In the genomic region with DNA sequence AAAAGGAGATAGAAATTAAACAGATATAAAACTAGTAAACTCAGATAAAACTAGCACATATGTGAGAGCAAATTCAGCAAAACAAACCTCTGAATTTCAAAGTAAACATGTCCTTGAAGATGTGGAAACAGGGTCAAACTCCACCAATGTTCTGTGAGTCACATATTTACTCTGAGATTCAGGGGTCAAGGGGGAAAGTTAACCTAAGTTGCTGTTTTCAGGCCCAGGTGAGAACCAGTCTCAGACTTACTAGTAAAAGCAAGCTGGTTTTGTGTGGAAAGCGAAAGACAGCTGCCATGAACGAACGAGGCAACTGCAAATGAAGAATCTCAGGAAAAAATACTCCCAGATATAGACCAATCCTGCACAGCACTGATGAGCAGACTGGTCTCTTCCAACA, we compare ENCODE assay signal across 1 cellular context.
TF ChIP-seq lines count a peak whose summit lies in the region.

No MANE protein-coding gene starts in this region.

TF ChIP-seq in HepG2, 621 proteins besides CTCF, POLR2A, EP300 and RAD21 (continued from another document and continues in another):
- TF ChIP-seq FOXP1 (IDR thresholded peaks at IDR 0.05) (peak; percentile 81), FOXP1 (CRISPR knock-in tag; IDR thresholded peaks at IDR 0.05) (peak; percentile 95), HNF4G (IDR thresholded peaks at IDR 0.05; ENCODE audit: borderline replicate concordance, low read depth, low read length) (peak; percentile 99), HNF4G (CRISPR knock-in tag; IDR thresholded peaks at IDR 0.05; ENCODE audit: borderline replicate concordance, low read depth) (peak; percentile 92), ARHGAP35 (CRISPR knock-in tag; IDR thresholded peaks at IDR 0.05; ENCODE audit: borderline replicate concordance) (no peak), ZNF766 (CRISPR knock-in tag; IDR thresholded peaks at IDR 0.05; ENCODE audit: borderline replicate concordance) (peak; percentile 81; the same call in 1 of the 2 replicates), IRX3 (CRISPR knock-in tag; IDR thresholded peaks at IDR 0.05; ENCODE audit: borderline replicate concordance, low read depth) (no peak), ZNF281 (CRISPR knock-in tag; IDR thresholded peaks at IDR 0.05; ENCODE audit: borderline replicate concordance) (peak; percentile 46; the same call in 1 of the 2 replicates), KAT8 (CRISPR knock-in tag; IDR thresholded peaks at IDR 0.05) (peak; percentile 69; the same call in 1 of the 2 replicates), DMAP1 (CRISPR knock-in tag; IDR thresholded peaks at IDR 0.05) (peak; percentile 56; the same call in 1 of the 2 replicates), NFE2 (CRISPR knock-in tag; IDR thresholded peaks at IDR 0.05) (no peak), NR3C1 (CRISPR knock-in tag; IDR thresholded peaks at IDR 0.05) (no peak), ZNF564 (CRISPR knock-in tag; IDR thresholded peaks at IDR 0.05) (no peak), TBX2 (CRISPR knock-in tag; IDR thresholded peaks at IDR 0.05; ENCODE audit: borderline replicate concordance) (peak; percentile 77), ZNF772 (CRISPR knock-in tag; IDR thresholded peaks at IDR 0.05) (peak; percentile 48; the same call in 1 of the 2 replicates), MIER3 (CRISPR knock-in tag; IDR thresholded peaks at IDR 0.05; ENCODE audit: borderline replicate concordance) (peak; percentile 93; the same call in 1 of the 2 replicates), ZNF513 (CRISPR knock-in tag; conservative IDR thresholded peaks at IDR 0.05) (no peak), AGO1 (IDR thresholded peaks at IDR 0.05; ENCODE audit: low read depth, low read length, poor library complexity, severe bottlenecking) (no peak), NR2F1 (CRISPR knock-in tag; IDR thresholded peaks at IDR 0.05) (peak; percentile 100), ZNF574 (CRISPR knock-in tag; IDR thresholded peaks at IDR 0.05) (peak; percentile 66), MYPOP (CRISPR knock-in tag; IDR thresholded peaks at IDR 0.05) (peak; percentile 35; the same call in 1 of the 2 replicates), GATAD2A (CRISPR knock-in tag; IDR thresholded peaks at IDR 0.05) (peak; percentile 99), NFIB (CRISPR knock-in tag; IDR thresholded peaks at IDR 0.05; ENCODE audit: borderline replicate concordance) (no peak), ZNF576 (CRISPR knock-in tag; IDR thresholded peaks at IDR 0.05) (no peak), THRA (CRISPR knock-in tag; IDR thresholded peaks at IDR 0.05; ENCODE audit: borderline replicate concordance) (peak; percentile 98), KDM3A (CRISPR knock-in tag; IDR thresholded peaks at IDR 0.05; ENCODE audit: low read depth) (no peak), ZNF138 (CRISPR knock-in tag; IDR thresholded peaks at IDR 0.05; ENCODE audit: low read depth) (no peak), XRCC5 (optimal IDR thresholded peaks at IDR 0.05; ENCODE audit: low read length) (no peak), AGO2 (optimal IDR thresholded peaks at IDR 0.05; ENCODE audit: low read depth, low read length) (no peak), NFYB (CRISPR knock-in tag; IDR thresholded peaks at IDR 0.05) (peak; percentile 37; the same call in 1 of the 2 replicates), ZNF781 (CRISPR knock-in tag; IDR thresholded peaks at IDR 0.05; ENCODE audit: borderline replicate concordance, not compliant biosample characterization) (no peak), ZNF879 (CRISPR knock-in tag; IDR thresholded peaks at IDR 0.05) (no peak), MED8 (CRISPR knock-in tag; IDR thresholded peaks at IDR 0.05; ENCODE audit: insufficient replicate concordance) (peak; percentile 53), TFDP2 (CRISPR knock-in tag; IDR thresholded peaks at IDR 0.05) (peak; percentile 45; the same call in 1 of the 2 replicates), ZNF670 (CRISPR knock-in tag; IDR thresholded peaks at IDR 0.05; ENCODE audit: borderline replicate concordance) (peak; percentile 80; the same call in 1 of the 2 replicates), TCF7L2 (IDR thresholded peaks at IDR 0.05; ENCODE audit: low read depth, low read length) (no peak), ZNF251 (CRISPR knock-in tag; IDR thresholded peaks at IDR 0.05) (no peak), SSRP1 (CRISPR knock-in tag; IDR thresholded peaks at IDR 0.05) (peak; percentile 58; the same call in 1 of the 2 replicates), FOSL2 (CRISPR knock-in tag; IDR thresholded peaks at IDR 0.05) (peak; percentile 99), MYC (CRISPR knock-in tag; IDR thresholded peaks at IDR 0.05; ENCODE audit: borderline replicate concordance) (no peak), ZNF773 (CRISPR knock-in tag; IDR thresholded peaks at IDR 0.05; ENCODE audit: borderline replicate concordance) (no peak), MATR3 (CRISPR knock-in tag; IDR thresholded peaks at IDR 0.05) (no peak), KDM4B (CRISPR knock-in tag; IDR thresholded peaks at IDR 0.05) (peak; percentile 75; the same call in 1 of the 2 replicates), ZNF577 (CRISPR knock-in tag; IDR thresholded peaks at IDR 0.05; ENCODE audit: borderline replicate concordance, low read depth) (no peak), MBD4 (IDR thresholded peaks at IDR 0.05; ENCODE audit: borderline replicate concordance, low read length) (peak; percentile 94; the same call in 1 of the 2 replicates), HDAC2 (CRISPR knock-in tag; IDR thresholded peaks at IDR 0.05) (peak; percentile 96), ZFX (CRISPR knock-in tag; IDR thresholded peaks at IDR 0.05; ENCODE audit: low read depth) (peak; percentile 68)
- TF ChIP-seq, protein P1, sequence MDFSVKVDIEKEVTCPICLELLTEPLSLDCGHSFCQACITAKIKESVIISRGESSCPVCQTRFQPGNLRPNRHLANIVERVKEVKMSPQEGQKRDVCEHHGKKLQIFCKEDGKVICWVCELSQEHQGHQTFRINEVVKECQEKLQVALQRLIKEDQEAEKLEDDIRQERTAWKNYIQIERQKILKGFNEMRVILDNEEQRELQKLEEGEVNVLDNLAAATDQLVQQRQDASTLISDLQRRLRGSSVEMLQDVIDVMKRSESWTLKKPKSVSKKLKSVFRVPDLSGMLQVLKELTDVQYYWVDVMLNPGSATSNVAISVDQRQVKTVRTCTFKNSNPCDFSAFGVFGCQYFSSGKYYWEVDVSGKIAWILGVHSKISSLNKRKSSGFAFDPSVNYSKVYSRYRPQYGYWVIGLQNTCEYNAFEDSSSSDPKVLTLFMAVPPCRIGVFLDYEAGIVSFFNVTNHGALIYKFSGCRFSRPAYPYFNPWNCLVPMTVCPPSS (IDR thresholded peaks at IDR 0.05) = no peak
- TF ChIP-seq, protein P2, sequence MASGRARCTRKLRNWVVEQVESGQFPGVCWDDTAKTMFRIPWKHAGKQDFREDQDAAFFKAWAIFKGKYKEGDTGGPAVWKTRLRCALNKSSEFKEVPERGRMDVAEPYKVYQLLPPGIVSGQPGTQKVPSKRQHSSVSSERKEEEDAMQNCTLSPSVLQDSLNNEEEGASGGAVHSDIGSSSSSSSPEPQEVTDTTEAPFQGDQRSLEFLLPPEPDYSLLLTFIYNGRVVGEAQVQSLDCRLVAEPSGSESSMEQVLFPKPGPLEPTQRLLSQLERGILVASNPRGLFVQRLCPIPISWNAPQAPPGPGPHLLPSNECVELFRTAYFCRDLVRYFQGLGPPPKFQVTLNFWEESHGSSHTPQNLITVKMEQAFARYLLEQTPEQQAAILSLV (CRISPR knock-in tag; IDR thresholded peaks at IDR 0.05; ENCODE audit: borderline replicate concordance) = no peak
- TF ChIP-seq, protein P3, sequence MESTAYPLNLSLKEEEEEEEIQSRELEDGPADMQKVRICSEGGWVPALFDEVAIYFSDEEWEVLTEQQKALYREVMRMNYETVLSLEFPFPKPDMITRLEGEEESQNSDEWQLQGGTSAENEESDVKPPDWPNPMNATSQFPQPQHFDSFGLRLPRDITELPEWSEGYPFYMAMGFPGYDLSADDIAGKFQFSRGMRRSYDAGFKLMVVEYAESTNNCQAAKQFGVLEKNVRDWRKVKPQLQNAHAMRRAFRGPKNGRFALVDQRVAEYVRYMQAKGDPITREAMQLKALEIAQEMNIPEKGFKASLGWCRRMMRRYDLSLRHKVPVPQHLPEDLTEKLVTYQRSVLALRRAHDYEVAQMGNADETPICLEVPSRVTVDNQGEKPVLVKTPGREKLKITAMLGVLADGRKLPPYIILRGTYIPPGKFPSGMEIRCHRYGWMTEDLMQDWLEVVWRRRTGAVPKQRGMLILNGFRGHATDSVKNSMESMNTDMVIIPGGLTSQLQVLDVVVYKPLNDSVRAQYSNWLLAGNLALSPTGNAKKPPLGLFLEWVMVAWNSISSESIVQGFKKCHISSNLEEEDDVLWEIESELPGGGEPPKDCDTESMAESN (CRISPR knock-in tag; conservative IDR thresholded peaks at IDR 0.05) = 0 out of 2 replicates have a peak, but pooled peaks have one; percentile 50
